Comparison of ENCODE assay signal across 8 cellular contexts in genomic region chrX:14039344-14039743, GRCh38. TPM values are rescaled to one million over a fixed set of nuclear protein-coding genes. Genes with fewer than 3 reads are reported as not detected.
DNase-seq lines count a peak whose midpoint lies in the region; ATAC-seq and TF ChIP-seq lines count a peak whose summit lies in the region.

No MANE protein-coding gene starts in this region.

- H3K4me1 ChIP-seq in stomach: no peaks in the 10 kb centered on the region

- H3K36me3 ChIP-seq in stomach: no peaks in the 10 kb centered on the region

- H3K4me1 Mint-ChIP-seq in mesothelial cell of epicardium: no peaks in the 10 kb centered on the region

- no peak overlapping the region for H3K27ac Mint-ChIP-seq in mesothelial cell of epicardium

- H3K27ac ChIP-seq in stomach: no peak overlapping the region

- TF ChIP-seq POLR2A in stomach (IDR thresholded peaks at IDR 0.05): no peak

- 30 to 36% (median 33%) methylated on average over 3 of the region's 3 CpGs for WGBS in stomach, 5 donors

- no peaks in the 10 kb centered on the region for H3K36me3 Mint-ChIP-seq in mesothelial cell of epicardium

- TF ChIP-seq CTCF in choroid plexus epithelial cell (conservative IDR thresholded peaks at IDR 0.05; ENCODE audit: low read depth, low read length) (peak; percentile 55), mesothelial cell of epicardium (IDR thresholded peaks at IDR 0.05; ENCODE audit: unreplicated experiment) (peak; percentile 75), stomach (IDR thresholded peaks at IDR 0.05) (peak in 5 of 7 experiments; percentile 13 to 78 (median 58))

- no peak overlapping the region for H3K4me3 Mint-ChIP-seq in mesothelial cell of epicardium

- H3K4me3 ChIP-seq in choroid plexus epithelial cell (ENCODE audit: low read depth, low read length): no peak overlapping the region
- no peak overlapping the region for H3K4me3 ChIP-seq in stomach

- H3K9me3 Mint-ChIP-seq in mesothelial cell of epicardium: peaks cover 27% of the 10 kb centered on the region

- peak; percentile 23 for DNase-seq in EL
- peak; percentile 23 for DNase-seq in H4 (ENCODE audit: low spot score)
- peak; percentile 30 for DNase-seq in NCI-H1694 (lab: John Stamatoyannopoulos, UW)
- peak; percentile 33 for DNase-seq in activated CD4-positive, CD25-positive, alpha-beta regulatory T cell treated with anti-CD3 and anti-CD28 coated beads, Interleukin-2, amount 50 U/mL, for 16 hours (ENCODE audit: low read depth, low spot score)
- peak; percentile 59 for DNase-seq in choroid plexus epithelial cell (ENCODE audit: low read depth)
- no peak for DNase-seq in mesothelial cell of epicardium (ENCODE audit: low spot score in 2 of 2, unreplicated experiment in 2 of 2)
- peak; percentile 60 for DNase-seq in stomach

- intact Hi-C loops in stomach (cut with DNase I; ENCODE audit: low total_unique reads): loop anchor here (10.0 kb wide), 1 partner anchor 395 kb away; no protein-coding TSS in a partner anchor

- H3K27me3 Mint-ChIP-seq in mesothelial cell of epicardium (ENCODE audit: low read depth): no peaks in the 10 kb centered on the region

- ATAC-seq in GM21381 (IDR thresholded peaks at IDR 0.05; ENCODE audit: unreplicated experiment): no peak

- H3K9me3 ChIP-seq in stomach: no peaks in the 10 kb centered on the region

- TF ChIP-seq EP300 in stomach (IDR thresholded peaks at IDR 0.05): no peak

- H3K27me3 ChIP-seq in stomach: no peaks in the 10 kb centered on the region

RNA-seq across cellular contexts. Expression of gene GEMIN8, which starts 9.7 kb away (rescaled TPM):
- 7.7 and 8.4 TPM in 2 replicates for total RNA-seq in H4 (2014; rRNA removed; shearing (Covaris generic))
- total RNA-seq in mesothelial cell of epicardium (16.2 to 16.7 TPM (median 16.6 TPM) in 3 replicates), stomach (10 to 100 TPM in 3 of 5 donors, 1 to 10 TPM in 2; 4.3 to 33.5 (median 10.5) TPM)
- polyA plus RNA-seq in stomach: 10 to 100 TPM; 13.7 to 18.8 (median 17.3) TPM

Comparison
In these comparisons a context has a peak if more than half of its experiments do, and no peak if none do; other contexts are left out.
1. DNase-seq: peak in EL (single experiment), H4 (single experiment), NCI-H1694 (single experiment), activated CD4-positive, CD25-positive, alpha-beta regulatory T cell treated with anti-CD3 and anti-CD28 coated beads, Interleukin-2, amount 50 U/mL, for 16 hours (single experiment), choroid plexus epithelial cell (single experiment) and stomach (single experiment); none in mesothelial cell of epicardium (0 of 2).
2. Peak in every context shown above with its lines, with median percentiles within 50 percentile points of each other: CTCF ChIP-seq.